In genomic region chr9:21491742-21492141, GRCh38 we compare ENCODE assay signal across 1 cellular context.
TF ChIP-seq lines count a peak whose summit lies in the region.

No MANE protein-coding gene starts in this region.

TF ChIP-seq in endothelial cell of umbilical vein, 7 proteins besides CTCF, POLR2A, EP300 and RAD21:
- TF ChIP-seq EZH2 (IDR thresholded peaks at IDR 0.05; ENCODE audit: borderline replicate concordance, low read depth, low read length, severe bottlenecking) (no peak), GATA2 (IDR thresholded peaks at IDR 0.05; ENCODE audit: insufficient read depth, insufficient read length, low read depth, low read length) (no peak), JUN (IDR thresholded peaks at IDR 0.05; ENCODE audit: borderline replicate concordance, insufficient read depth, insufficient read length, low read depth) (no peak), MAX (IDR thresholded peaks at IDR 0.05; ENCODE audit: insufficient read depth, insufficient read length) (no peak), POLR2AphosphoS5 (IDR thresholded peaks at IDR 0.05; ENCODE audit: insufficient read depth, low read depth, low read length) (no peak), MYC (IDR thresholded peaks at IDR 0.05; ENCODE audit: low read depth, low read length) (no peak), FOS (IDR thresholded peaks at IDR 0.05; ENCODE audit: borderline replicate concordance, insufficient read depth, low read length) (no peak)
TF ChIP-seq in endothelial cell of umbilical vein: peak in this region for 0.
